Comparison of ENCODE assay signal across 23 cellular contexts in the genomic region with DNA sequence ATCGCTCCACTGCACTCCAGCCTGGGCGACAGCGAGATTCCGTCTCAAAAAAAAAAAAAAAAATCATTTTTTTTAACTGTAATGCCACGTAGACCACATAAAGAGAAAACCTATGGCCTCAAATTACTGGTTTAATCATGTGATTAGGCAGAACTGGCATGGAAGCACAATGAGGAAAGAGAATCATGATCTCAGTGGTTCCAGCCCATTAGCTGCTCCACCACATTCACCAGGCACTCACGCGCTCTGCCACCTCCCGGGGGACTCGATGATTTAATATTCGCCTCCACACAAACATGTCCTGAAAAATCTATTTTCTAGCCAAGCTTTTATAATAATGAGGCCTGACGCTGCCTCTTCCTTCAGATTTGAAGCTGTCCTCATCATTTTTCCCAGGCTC.
"Had no signal": no experiment of that assay in that cellular context is flagged by ENCODE, and none has a peak within 500 bp of the region (broad histone marks: within the 10 kb centered on the region; RNA-seq: fewer than 3 reads in every experiment).

No MANE protein-coding gene starts in this region.

- H3K4me1 Mint-ChIP-seq: activated naive CD8-positive, alpha-beta T cell treated with anti-CD3 and anti-CD28 coated beads for 36 hours had no signal

- H3K27me3 ChIP-seq: cardiac muscle cell, esophagus squamous epithelium, foreskin keratinocyte, right atrium auricular region, tibial artery had no signal

- H3K4me3 Mint-ChIP-seq: activated naive CD8-positive, alpha-beta T cell treated with anti-CD3 and anti-CD28 coated beads for 36 hours; activated T-cell treated with anti-CD3 and anti-CD28 coated beads, Interleukin-2, amount 50 U/mL, for 72 hours had no signal

- H3K27ac Mint-ChIP-seq: activated naive CD8-positive, alpha-beta T cell treated with anti-CD3 and anti-CD28 coated beads for 36 hours; activated T-cell treated with anti-CD3 and anti-CD28 coated beads, Interleukin-2, amount 50 U/mL, for 72 hours; progenitor cell of endocrine pancreas had no signal

- H3K4me1 ChIP-seq: esophagus squamous epithelium, foreskin keratinocyte, right atrium auricular region, tibial artery had no signal

- H3K4me3 ChIP-seq: cardiac muscle cell, esophagus squamous epithelium, right atrium auricular region, tibial artery had no signal

- H3K9me3 ChIP-seq: esophagus squamous epithelium had no signal

- H3K36me3 ChIP-seq: cardiac muscle cell, esophagus squamous epithelium, right atrium auricular region, tibial artery had no signal

- H3K27me3 Mint-ChIP-seq: activated naive CD8-positive, alpha-beta T cell treated with anti-CD3 and anti-CD28 coated beads for 36 hours; progenitor cell of endocrine pancreas had no signal

- DNase-seq: activated CD4-positive, alpha-beta T cell treated with anti-CD3 and anti-CD28 coated beads, Interleukin-2, amount 50 U/mL, for 1 hour; activated CD8-positive, alpha-beta memory T cell treated with anti-CD3 and anti-CD28 coated beads for 24 hours; activated CD8-positive, alpha-beta memory T cell treated with anti-CD3 and anti-CD28 coated beads, Interleukin-2, amount 50 U/mL, for 48 hours; activated gamma-delta T cell; activated naive CD8-positive, alpha-beta T cell treated with anti-CD3 and anti-CD28 coated beads for 36 hours; activated T-cell treated with anti-CD3 and anti-CD28 coated beads, Interleukin-2, amount 50 U/mL, for 72 hours; amniotic stem cell; dermis blood vessel endothelial cell; effector memory CD4-positive, alpha-beta T cell; esophagus squamous epithelium; foreskin keratinocyte; kidney; left ventricle myocardium superior; stimulated activated CD4-positive, alpha-beta T cell treated with anti-CD3 and anti-CD28 coated beads, Interleukin-12 subunit alpha, Interleukin-12 subunit beta, amount 100 ng/mL, for 4 hours; stimulated activated CD4-positive, alpha-beta T cell treated with anti-CD3 and anti-CD28 coated beads, Interleukin-1b, Interleukin-23, amount 100 ng/mL, for 48 hours; stimulated activated CD8-positive, alpha-beta memory T cell treated with anti-CD3 and anti-CD28 coated beads, Interleukin-4, amount 100 ng/mL, for 48 hours; stimulated activated naive CD4-positive, alpha-beta T cell; substantia nigra; tibial artery had no signal

- ATAC-seq: activated CD4-positive, CD25-positive, alpha-beta regulatory T cell treated with anti-CD3 and anti-CD28 coated beads, Interleukin-2, amount 50 U/mL, for 24 hours; activated T-cell treated with anti-CD3 and anti-CD28 coated beads, Interleukin-2, amount 50 U/mL, for 72 hours; foreskin keratinocyte; left ventricle myocardium superior had no signal

- H3K27ac ChIP-seq: cardiac muscle cell, esophagus squamous epithelium, foreskin keratinocyte, right atrium auricular region, tibial artery had no signal
